ENCODE assay signal across 23 cellular contexts in the genomic region with DNA sequence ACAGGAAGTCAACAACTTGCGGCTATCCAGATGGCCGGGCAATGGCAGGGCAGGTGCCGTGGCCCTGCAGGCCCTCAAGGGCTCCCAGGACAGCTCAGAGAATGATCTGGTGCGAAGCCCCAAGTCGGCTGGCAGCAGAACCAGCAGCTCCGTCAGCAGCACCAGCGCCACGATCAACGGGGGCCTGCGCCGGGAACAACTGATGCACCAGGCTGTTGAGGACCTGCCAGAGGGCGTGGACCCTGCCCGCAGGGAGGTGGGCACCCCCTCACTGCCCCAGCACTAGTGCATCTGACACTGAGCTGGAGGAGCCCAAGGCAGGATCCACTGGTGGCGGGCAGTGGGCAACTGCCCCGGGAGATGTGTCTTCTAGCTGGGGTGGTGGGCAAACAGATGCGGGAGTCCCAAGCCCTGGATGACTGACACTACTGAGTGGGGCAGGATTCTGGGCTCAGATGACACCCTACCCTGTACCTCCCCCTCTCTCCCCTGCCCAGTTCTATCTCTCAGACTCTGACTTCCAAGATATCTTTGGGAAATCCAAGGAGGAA. TPM values are rescaled to one million over a fixed set of nuclear protein-coding genes. Genes with fewer than 3 reads are reported as not detected.
DNase-seq lines count a peak whose midpoint lies in the region; ATAC-seq, FAIRE-seq and TF ChIP-seq lines count a peak whose summit lies in the region.
"Had no signal": no experiment of that assay in that cellular context is flagged by ENCODE, and none has a peak within 500 bp of the region (broad histone marks: within the 10 kb centered on the region; RNA-seq: fewer than 3 reads in every experiment).

No MANE protein-coding gene starts in this region.

- no peak overlapping the region for H2AFZ ChIP-seq in SK-N-SH (ENCODE audit: low read depth)

- no peak overlapping the region for H3K4me2 ChIP-seq in SK-N-SH
- H3K4me2 ChIP-seq: A549 had no signal

- H3K27me3 Mint-ChIP-seq in osteocyte (ENCODE audit: unreplicated experiment) = no peaks in the 10 kb centered on the region

- no peaks in the 10 kb centered on the region for H3K9me2 ChIP-seq in SK-N-SH

- no peaks in the 10 kb centered on the region for H4K20me1 ChIP-seq in SK-N-SH (ENCODE audit: insufficient read depth)

- TF ChIP-seq EP300 in SK-N-SH (IDR thresholded peaks at IDR 0.05; ENCODE audit: borderline replicate concordance in 1 of 2, low read depth in 1 of 2, low read length in 1 of 2) = no peak

- TF ChIP-seq RAD21 in SK-N-SH (IDR thresholded peaks at IDR 0.05; ENCODE audit: low read length) = no peak

- DNase-seq in stimulated activated CD4-positive, alpha-beta T cell treated with anti-CD3 and anti-CD28 coated beads, Interleukin-4, amount 100 ng/mL, for 1 hour = peak; percentile 1
- no peak for DNase-seq in stimulated activated CD4-positive, alpha-beta T cell treated with anti-CD3 and anti-CD28 coated beads, Interleukin-4, amount 100 ng/mL, for 4 hours
- DNase-seq in kidney (peak; percentile 68), spleen (peak; percentile 76), osteocyte (ENCODE audit: extremely low spot score, unreplicated experiment) (no peak), SK-N-SH (no peak), RKO (ENCODE audit: low spot score) (no peak)
- DNase-seq: BE2C, EL, H7, HFFc6, IMR-90, NCI-H1048, NCI-H1417 treated with DMSO at 0.1 percent for 48 hours, NCI-H187, NCI-H446, NCI-H526 had no signal

- TF ChIP-seq POLR2A in spleen (IDR thresholded peaks at IDR 0.05) = no peak

- no peaks in the 10 kb centered on the region for H3K79me2 ChIP-seq in SK-N-SH (ENCODE audit: insufficient read depth)

- 80 to 94% (median 91%) methylated on average over 7 to 16 of the region's 16 CpGs for WGBS in spleen, 5 donors
- WGBS in SK-N-SH (ENCODE audit: low lambda C conversion rate) = 90% methylated on average over 8 of the region's 16 CpGs

- H3K27ac ChIP-seq in kidney (ENCODE audit: low read depth in 2 of 2, low read length in 2 of 2) (no peak overlapping the region), spleen (no peak overlapping the region), SK-N-SH (ENCODE audit: low read depth in 2 of 2, low read length in 1 of 2) (no peak overlapping the region)
- H3K27ac ChIP-seq: A549 had no signal

- POLR2A ChIA-PET in SK-N-SH (lab: Yijun Ruan, JAX) = no interaction called here

- H3K36me3 ChIP-seq in kidney (ENCODE audit: control insufficient read depth in 1 of 2, insufficient read depth in 2 of 2, low read length in 2 of 2) = peaks cover 3 to 16% of the 10 kb centered on the region in 2 donors
- H3K36me3 ChIP-seq in spleen = peaks cover 0 to 95% (median 49%) of the 10 kb centered on the region in 6 donors
- peaks cover 0 to 35% of the 10 kb centered on the region in 2 experiments for H3K36me3 ChIP-seq in SK-N-SH (replicated peaks in 1 of 2; ENCODE audit: control insufficient read depth in 1 of 2, insufficient read depth in 2 of 2, low read length in 1 of 2)
- H3K36me3 ChIP-seq: BE2C had no signal

- no peak overlapping the region for H3K9ac ChIP-seq in kidney (ENCODE audit: low read length in 2 of 2)
- H3K9ac ChIP-seq in SK-N-SH = no peak overlapping the region

- H3K9me3 ChIP-seq in kidney (ENCODE audit: control insufficient read depth in 1 of 2, low read length in 2 of 2) = no peaks in the 10 kb centered on the region
- no peaks in the 10 kb centered on the region for H3K9me3 ChIP-seq in spleen
- no peaks in the 10 kb centered on the region for H3K9me3 ChIP-seq in SK-N-SH
- H3K9me3 ChIP-seq: A549, BE2C, Peyer's patch had no signal

- no peak for ATAC-seq in GM19463 (IDR thresholded peaks at IDR 0.05; ENCODE audit: unreplicated experiment)
- ATAC-seq: A549, Right ventricle myocardium inferior had no signal

- no peaks in the 10 kb centered on the region for H3K27me3 ChIP-seq in spleen (replicated peaks in 1 of 7)
- H3K27me3 ChIP-seq in SK-N-SH (ENCODE audit: insufficient read depth) = no peaks in the 10 kb centered on the region
- H3K27me3 ChIP-seq: BE2C, Peyer's patch had no signal

- intact Hi-C loops in kidney (cut with DNase I) = no loop called here
- intact Hi-C loops in spleen (cut with DNase I; ENCODE audit: low total_unique reads) = no loop called here

- no peak overlapping the region for H3K27ac Mint-ChIP-seq in osteocyte (ENCODE audit: unreplicated experiment)
- H3K27ac Mint-ChIP-seq: HFFc6 had no signal

- H3K4me3 ChIP-seq in kidney (ENCODE audit: low read length in 2 of 2) (no peak overlapping the region), spleen (no peak overlapping the region), SK-N-SH (ENCODE audit: low read depth in 2 of 2, low read length in 1 of 2) (no peak overlapping the region)
- H3K4me3 ChIP-seq: A549, Peyer's patch had no signal

- CTCF ChIA-PET in SK-N-SH (lab: Yijun Ruan, JAX) = interaction anchor here (1.0 to 1.2 kb wide), 3 partner anchors 9 to 32 kb away, joined by 3 to 4 read pairs (median 3); no protein-coding TSS in a partner anchor

- no peak for TF ChIP-seq CTCF in kidney (IDR thresholded peaks at IDR 0.05; ENCODE audit: borderline replicate concordance, extremely low read depth, insufficient read depth)
- TF ChIP-seq CTCF in spleen (IDR thresholded peaks at IDR 0.05 in 8 of 11, conservative IDR thresholded peaks at IDR 0.05 in 3 of 11) = no peak
- no peak for TF ChIP-seq CTCF in osteocyte (IDR thresholded peaks at IDR 0.05)
- no peak for TF ChIP-seq CTCF in SK-N-SH (IDR thresholded peaks at IDR 0.05)

- H3K4me1 ChIP-seq in kidney (ENCODE audit: control insufficient read depth in 1 of 2, insufficient read depth in 1 of 2, low read depth in 1 of 2, low read length in 2 of 2) (peaks cover 0 to 8% of the 10 kb centered on the region in 2 donors), spleen (peaks cover 0 to 25% (median 9%) of the 10 kb centered on the region in 6 donors), SK-N-SH (ENCODE audit: control insufficient read depth in 1 of 2, insufficient read depth in 2 of 2, low read depth in 1 of 2, low read length in 1 of 2) (no peaks in the 10 kb centered on the region; a peak in 1 of 4 replicates)
- H3K4me1 ChIP-seq: BE2C had no signal

- H3K4me1 Mint-ChIP-seq in osteocyte (ENCODE audit: unreplicated experiment) = peaks cover 2% of the 10 kb centered on the region

- H3K4me3 Mint-ChIP-seq in osteocyte (ENCODE audit: unreplicated experiment) = no peak overlapping the region
- H3K4me3 Mint-ChIP-seq: HFFc6 had no signal

- FAIRE-seq in kidney (lab: Jason Lieb, UNC) = no peak
- FAIRE-seq: A549, HTR-8/SVneo had no signal

- H3F3A ChIP-seq in SK-N-SH (replicated peaks; ENCODE audit: insufficient read depth) = no peaks in the 10 kb centered on the region

- H3K9me3 Mint-ChIP-seq in osteocyte (ENCODE audit: unreplicated experiment) = no peaks in the 10 kb centered on the region
- H3K9me3 Mint-ChIP-seq: HFFc6 had no signal

- peaks cover 4% of the 10 kb centered on the region for H3K36me3 Mint-ChIP-seq in osteocyte (ENCODE audit: unreplicated experiment)

TF ChIP-seq in SK-N-SH, 30 proteins besides CTCF, POLR2A, EP300 and RAD21 (continues in another document):
- no peak for TF ChIP-seq FOSL2 (IDR thresholded peaks at IDR 0.05; ENCODE audit: borderline replicate concordance, low read depth)
- TF ChIP-seq TCF12 (IDR thresholded peaks at IDR 0.05) = no peak
- no peak for TF ChIP-seq GATA2 (CRISPR knock-in tag; IDR thresholded peaks at IDR 0.05)
- no peak for TF ChIP-seq YY1 (IDR thresholded peaks at IDR 0.05; ENCODE audit: low read depth)
- no peak for TF ChIP-seq NRF1 (IDR thresholded peaks at IDR 0.05; ENCODE audit: low read depth, low read length)
- no peak for TF ChIP-seq JUND (IDR thresholded peaks at IDR 0.05)

RNA-seq across cellular contexts. Expression of a gene that starts 15.9 kb away (rescaled TPM):
- total RNA-seq in kidney (7.6 TPM), spleen (10 to 100 TPM; 14.4 to 23.4 (median 16.1) TPM), osteocyte (2.3 and 2.7 TPM in 2 replicates)
- polyA plus RNA-seq in kidney (ENCODE audit: insufficient read depth, low read depth, low replicate concordance) (7.4 TPM), spleen (10 to 100 TPM; 19.2 to 21.5 (median 20.1) TPM), SK-N-SH (2012; rRNA removed) (8.6 and 8.8 TPM in 2 replicates)
- polyA plus RNA-seq in SK-N-SH (2012; cell fraction: cytosol; rRNA removed) = 2.4 and 3.9 TPM in 2 replicates
- polyA plus RNA-seq in SK-N-SH (2012; cell fraction: nucleus; rRNA removed) = 28.7 and 29.0 TPM in 2 replicates

RNA-seq across cellular contexts. Expression of a gene that starts 22.9 kb away (rescaled TPM):
- total RNA-seq in kidney = 50.0 TPM
- 39.1 TPM for polyA plus RNA-seq in kidney (ENCODE audit: insufficient read depth, low read depth, low replicate concordance)
- total RNA-seq in spleen = 10 to 100 TPM; 16.3 to 24.0 (median 20.8) TPM
- 10 to 100 TPM; 11.8 to 13.3 (median 12.7) TPM for polyA plus RNA-seq in spleen
- 21.8 and 22.8 TPM in 2 replicates for total RNA-seq in osteocyte
- 15.2 and 20.2 TPM in 2 replicates for polyA plus RNA-seq in SK-N-SH (2012; rRNA removed)
- polyA plus RNA-seq in SK-N-SH (2012; cell fraction: cytosol; rRNA removed) = 7.3 and 10.6 TPM in 2 replicates
- 65.0 and 85.7 TPM in 2 replicates for polyA plus RNA-seq in SK-N-SH (2012; cell fraction: nucleus; rRNA removed)

RNA-seq across cellular contexts. Expression of a gene that starts 32.5 kb away (rescaled TPM):
- total RNA-seq in kidney = 3.3 TPM
- 0.52 TPM for polyA plus RNA-seq in kidney (ENCODE audit: insufficient read depth, low read depth, low replicate concordance)
- total RNA-seq in spleen = 1 to 10 TPM in 5 of 7 donors, under 1 TPM in 2; 0.52 to 2.3 (median 1.5) TPM
- polyA plus RNA-seq in spleen = under 1 TPM; 0.36 to 0.57 (median 0.42) TPM
- total RNA-seq in osteocyte = 0.24 and 0.62 TPM in 2 replicates
- 0.02 TPM in 1 of 2 replicates, not detected in the other for polyA plus RNA-seq in SK-N-SH (2012; rRNA removed)
- polyA plus RNA-seq in SK-N-SH (2012; cell fraction: cytosol; rRNA removed) = not detected in 2 replicates
- 0.01 TPM in 2 replicates for polyA plus RNA-seq in SK-N-SH (2012; cell fraction: nucleus; rRNA removed)
- total RNA-seq: IMR-90, SK-MEL-5 had no signal

Comparison
In these comparisons a context has a peak if more than half of its experiments do, and no peak if none do; other contexts are left out.
1. DNase-seq: peak in stimulated activated CD4-positive, alpha-beta T cell treated with anti-CD3 and anti-CD28 coated beads, Interleukin-4, amount 100 ng/mL, for 1 hour (single experiment), kidney (single experiment) and spleen (single experiment); none in stimulated activated CD4-positive, alpha-beta T cell treated with anti-CD3 and anti-CD28 coated beads, Interleukin-4, amount 100 ng/mL, for 4 hours (0 of 2), osteocyte (single experiment), SK-N-SH (single experiment) and RKO (single experiment).